In the genomic region with DNA sequence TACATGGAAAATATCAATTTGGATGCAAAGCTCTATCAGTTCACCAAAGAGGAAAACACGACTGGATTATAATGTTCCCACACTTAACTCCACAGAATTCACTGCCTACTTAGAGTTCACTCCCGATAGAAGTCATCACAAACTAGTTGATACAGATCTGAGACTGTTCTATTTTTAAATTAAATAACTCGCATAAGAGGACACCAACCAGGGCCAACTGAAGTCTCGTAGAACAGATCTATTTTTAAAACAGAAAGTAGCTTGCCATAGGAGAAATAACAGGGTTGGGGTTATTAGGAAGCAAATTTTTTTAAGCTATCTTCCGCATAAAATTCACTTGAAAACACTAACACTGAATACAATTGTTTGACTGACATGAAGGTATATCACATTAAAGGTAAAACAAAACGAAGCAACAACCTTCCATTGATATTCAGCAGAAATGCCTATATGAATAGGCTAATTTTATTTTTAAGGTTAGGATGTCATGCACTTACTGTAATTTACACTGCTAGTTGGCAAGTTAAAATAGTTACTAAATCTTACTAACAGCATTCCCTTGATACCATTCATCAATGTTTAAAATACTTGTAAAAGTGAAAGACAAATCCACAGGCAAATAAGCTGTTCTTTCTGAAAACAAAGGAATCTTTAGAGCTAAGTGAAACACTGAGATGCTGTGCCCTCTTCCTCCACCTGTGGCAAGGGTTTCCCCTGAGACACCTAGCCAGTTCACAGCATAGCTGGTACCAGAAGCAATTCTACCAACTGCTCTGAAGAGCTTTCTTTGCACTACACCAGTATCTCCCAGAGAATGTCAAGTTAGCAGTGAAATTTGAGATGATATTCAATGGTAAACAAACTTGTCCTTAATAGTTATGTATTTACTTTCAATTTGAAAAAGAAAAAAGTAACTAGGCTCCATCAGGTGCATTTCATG, we compare ENCODE assay signal across 14 cellular contexts.
DNase-seq lines count a peak whose midpoint lies in the region; ATAC-seq lines count a peak whose summit lies in the region.
"Had no signal": no experiment of that assay in that cellular context is flagged by ENCODE, and none has a peak within 500 bp of the region (broad histone marks: within the 10 kb centered on the region; RNA-seq: fewer than 3 reads in every experiment).

No MANE protein-coding gene starts in this region.

- H3K9me3 Mint-ChIP-seq in activated T-helper 17 cell treated with anti-CD3 and anti-CD28 coated beads, Interleukin-2, amount 50 U/mL, for 72 hours = no peaks in the 10 kb centered on the region
- no peaks in the 10 kb centered on the region for H3K9me3 Mint-ChIP-seq in memory B cell

- peaks cover 11% of the 10 kb centered on the region for H3K4me1 Mint-ChIP-seq in activated T-helper 17 cell treated with anti-CD3 and anti-CD28 coated beads, Interleukin-2, amount 50 U/mL, for 72 hours
- peaks cover 20% of the 10 kb centered on the region for H3K4me1 Mint-ChIP-seq in memory B cell

- peak overlapping the region; percentile 18; the same call in 1 of the 2 replicates for H3K4me3 ChIP-seq in ACC112 (ENCODE audit: low read depth, low read length)
- H3K4me3 ChIP-seq: mucosa of descending colon, vagina had no signal

- H3K4me1 ChIP-seq in ACC112 (ENCODE audit: control insufficient read depth, insufficient read depth, low read length, unreplicated experiment) = peaks cover 5% of the 10 kb centered on the region

- peaks cover 21% of the 10 kb centered on the region for H3K36me3 Mint-ChIP-seq in activated T-helper 17 cell treated with anti-CD3 and anti-CD28 coated beads, Interleukin-2, amount 50 U/mL, for 72 hours (ENCODE audit: low read depth)
- peaks cover 11% of the 10 kb centered on the region for H3K36me3 Mint-ChIP-seq in memory B cell

- no peaks in the 10 kb centered on the region for H3K27me3 Mint-ChIP-seq in activated T-helper 17 cell treated with anti-CD3 and anti-CD28 coated beads, Interleukin-2, amount 50 U/mL, for 72 hours
- no peaks in the 10 kb centered on the region for H3K27me3 Mint-ChIP-seq in memory B cell

- no peaks in the 10 kb centered on the region for H3K36me3 ChIP-seq in ACC112 (ENCODE audit: insufficient read depth, low read length)
- H3K36me3 ChIP-seq: vagina had no signal

- no peaks in the 10 kb centered on the region for H3K79me2 ChIP-seq in ACC112 (ENCODE audit: control insufficient read depth, insufficient read depth, low read length, unreplicated experiment)

- peak overlapping the region; percentile 53 for H2AFZ ChIP-seq in ACC112 (ENCODE audit: low read length, unreplicated experiment)

- no peak overlapping the region for H3K27ac ChIP-seq in ACC112 (ENCODE audit: low read depth, low read length)
- H3K27ac ChIP-seq: vagina had no signal

- peak overlapping the region; percentile 65 for H3K4me3 Mint-ChIP-seq in activated T-helper 17 cell treated with anti-CD3 and anti-CD28 coated beads, Interleukin-2, amount 50 U/mL, for 72 hours
- H3K4me3 Mint-ChIP-seq in memory B cell = no peak overlapping the region

- DNase-seq in DMS53 treated with DMSO at 0.1 percent for 48 hours (lab: John Stamatoyannopoulos, UW; ENCODE audit: unreplicated experiment) (peak; percentile 27), memory B cell (ENCODE audit: low spot score in 2 of 2) (no peak), activated gamma-delta T cell treated with Interleukin-2 at 50 U/mL for 16 hours (no peak), middle frontal gyrus (ENCODE audit: extremely low spot score, low spot score) (no peak)
- DNase-seq: activated T-cell treated with anti-CD3 and anti-CD28 coated beads, Interleukin-2, amount 50 U/mL, for 48 hours; C1 segment of cervical spinal cord; mucosa of descending colon; NCI-H2081 treated with DMSO at 0.1 percent for 48 hours; stimulated activated CD4-positive, alpha-beta T cell treated with anti-CD3 and anti-CD28 coated beads, Interleukin-4, amount 100 ng/mL, for 1 hour had no signal

- H3K27ac Mint-ChIP-seq in activated T-helper 17 cell treated with anti-CD3 and anti-CD28 coated beads, Interleukin-2, amount 50 U/mL, for 72 hours = peak overlapping the region; percentile 54
- no peak overlapping the region for H3K27ac Mint-ChIP-seq in memory B cell

- no peaks in the 10 kb centered on the region for H3K27me3 ChIP-seq in ACC112 (ENCODE audit: insufficient read depth, low read length)
- H3K27me3 ChIP-seq: vagina had no signal

- no peak for ATAC-seq in activated T-helper 17 cell treated with anti-CD3 and anti-CD28 coated beads, Interleukin-2, amount 50 U/mL, for 72 hours (replicated peaks)
- ATAC-seq in memory B cell (ENCODE audit: low read depth) = peak; percentile 51
- no peak for ATAC-seq in HG02970 (IDR thresholded peaks at IDR 0.05; ENCODE audit: low FRiP score, unreplicated experiment)
- ATAC-seq in GM18520 (IDR thresholded peaks at IDR 0.05; ENCODE audit: unreplicated experiment) = no peak
- ATAC-seq: mucosa of descending colon had no signal
